Comparison of ENCODE assay signal across 8 cellular contexts in the genomic region with DNA sequence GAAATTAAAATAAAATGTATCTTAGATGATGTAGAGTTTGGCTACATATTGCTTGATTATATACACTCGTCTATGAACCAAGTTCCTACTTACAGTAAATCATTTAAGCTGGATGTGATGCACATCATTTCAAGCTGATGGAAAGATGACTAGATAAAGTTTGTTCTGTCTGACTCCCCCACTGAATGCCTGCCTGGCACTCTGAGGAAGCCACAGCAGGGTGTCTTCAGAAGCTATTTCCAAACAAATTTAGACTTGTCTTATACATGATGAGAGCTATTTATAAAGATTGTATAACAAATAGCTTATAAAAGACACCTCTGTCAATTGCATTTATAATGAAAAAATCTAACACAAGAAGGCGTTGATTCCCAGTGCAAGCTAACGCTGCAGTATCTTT.
"Had no signal": no experiment of that assay in that cellular context is flagged by ENCODE, and none has a peak within 500 bp of the region (broad histone marks: within the 10 kb centered on the region; RNA-seq: fewer than 3 reads in every experiment).

No MANE protein-coding gene starts in this region.

- DNase-seq: GOT3, H7, HFFc6 had no signal

- H3K4me1 Mint-ChIP-seq: IgD-negative memory B cell had no signal

- H3K36me3 ChIP-seq: HAP-1 had no signal

- H3K4me3 Mint-ChIP-seq: HFFc6, IgD-negative memory B cell had no signal

- H3K27ac ChIP-seq: HL-60 had no signal

- H3K4me1 ChIP-seq: HAP-1 had no signal

- H3K9me3 ChIP-seq: HAP-1 had no signal

- H3K4me3 ChIP-seq: HAP-1 had no signal

- H3K36me3 Mint-ChIP-seq: IgD-negative memory B cell had no signal

- ATAC-seq: HCT116, HepG2 had no signal

- H3K9me3 Mint-ChIP-seq: HFFc6 had no signal

- H3K27me3 Mint-ChIP-seq: IgD-negative memory B cell had no signal

- H3K27ac Mint-ChIP-seq: HFFc6, IgD-negative memory B cell had no signal
